8 cellular contexts compared by ENCODE assay signal in genomic region chr15:63277893-63278505, GRCh38.
DNase-seq lines count a peak whose midpoint lies in the region; ATAC-seq and TF ChIP-seq lines count a peak whose summit lies in the region.

No MANE protein-coding gene starts in this region.

- no peak for TF ChIP-seq CTCF in coronary artery (IDR thresholded peaks at IDR 0.05)

- H3K9ac ChIP-seq in ES-I3 (ENCODE audit: low read depth, low read length) (peak overlapping the region; percentile 83), mucosa of stomach (ENCODE audit: low read length) (peak overlapping the region; percentile 80)

- peaks cover 5% of the 10 kb centered on the region for H3K9me3 ChIP-seq in ES-I3 (ENCODE audit: control insufficient read depth, insufficient read depth, low read length)
- no peaks in the 10 kb centered on the region for H3K9me3 ChIP-seq in KOPT-K1 (ENCODE audit: insufficient read depth, low read length, poor library complexity, severe bottlenecking)
- no peaks in the 10 kb centered on the region for H3K9me3 ChIP-seq in mucosa of stomach (ENCODE audit: control insufficient read depth, low read length)

- H3K27ac ChIP-seq in KOPT-K1 (ENCODE audit: low read depth, low read length, poor library complexity, severe bottlenecking): peak overlapping the region; percentile 61
- H3K27ac ChIP-seq in coronary artery: peak overlapping the region; percentile 67 to 96

- H3K4me3 ChIP-seq in coronary artery (peak overlapping the region; percentile 97), mucosa of stomach (ENCODE audit: low read length) (peak overlapping the region; percentile 49)

- no peaks in the 10 kb centered on the region for H3K27me3 ChIP-seq in mucosa of stomach (ENCODE audit: control insufficient read depth, insufficient read depth, low read length)

- DNase-seq in coronary artery (ENCODE audit: low spot score) (no peak), DMS79 treated with DMSO at 0.1 percent for 48 hours (lab: John Stamatoyannopoulos, UW) (no peak), NCI-H187 (lab: John Stamatoyannopoulos, UW) (no peak), hepatic stellate cell (ENCODE audit: low spot score) (no peak)

- H3K36me3 ChIP-seq in ES-I3 (ENCODE audit: insufficient read depth, low read length) (no peaks in the 10 kb centered on the region), KOPT-K1 (ENCODE audit: insufficient read depth, low read length) (no peaks in the 10 kb centered on the region), mucosa of stomach (ENCODE audit: control insufficient read depth, insufficient read depth, low read length) (no peaks in the 10 kb centered on the region)

- H3K4me1 ChIP-seq in ES-I3 (ENCODE audit: insufficient read depth, low read length): peaks cover 10% of the 10 kb centered on the region; the same call in 1 of the 2 replicates
- no peaks in the 10 kb centered on the region for H3K4me1 ChIP-seq in mucosa of stomach (ENCODE audit: control insufficient read depth, insufficient read depth, low read length)

- no peak for ATAC-seq in GM21529 (IDR thresholded peaks at IDR 0.05; ENCODE audit: unreplicated experiment)
